19 cellular contexts compared by ENCODE assay signal in genomic region chr9:134352247-134352933, GRCh38. TPM values are rescaled to one million over a fixed set of nuclear protein-coding genes. Genes with fewer than 3 reads are reported as not detected.
A peak's percentile ranks its signal among the peaks of the same experiment; 100 is the strongest.
DNase-seq lines count a peak whose midpoint lies in the region; ATAC-seq and TF ChIP-seq lines count a peak whose summit lies in the region.
"Had no signal": no experiment of that assay in that cellular context is flagged by ENCODE, and none has a peak within 500 bp of the region (broad histone marks: within the 10 kb centered on the region; RNA-seq: fewer than 3 reads in every experiment).

No MANE protein-coding gene starts in this region.

- peak overlapping the region in 2 of 3 donors; percentile 35 to 40 for H3K4me3 ChIP-seq in skeletal muscle tissue (ENCODE audit: low read length in 3 of 3)
- H3K4me3 ChIP-seq in upper lobe of right lung: no peak overlapping the region
- H3K4me3 ChIP-seq: GM23248 had no signal

- intact Hi-C loops in Right ventricle myocardium superior (cut with DNase I) (no loop called here), left cardiac atrium (cut with DNase I) (no loop called here), upper lobe of right lung (cut with DNase I) (no loop called here)

- peaks cover 11% of the 10 kb centered on the region for H3K4me1 Mint-ChIP-seq in neural crest cell

- CTCF ChIA-PET in RWPE1 (lab: Yijun Ruan, JAX): interaction anchor here (0.5 to 0.7 kb wide), 4 partner anchors 9 to 1537 kb away, joined by 3 read pairs; no protein-coding TSS in a partner anchor

- POLR2A ChIA-PET in RWPE1 (lab: Yijun Ruan, JAX; ENCODE audit: low non-redundant PET): no interaction called here

- TF ChIP-seq CTCF in RWPE1 (conservative IDR thresholded peaks at IDR 0.05; ENCODE audit: low read depth) (no peak), neural crest cell (conservative IDR thresholded peaks at IDR 0.05) (no peak), upper lobe of right lung (IDR thresholded peaks at IDR 0.05) (no peak)

- H3K36me3 ChIP-seq in skeletal muscle tissue (ENCODE audit: control insufficient read depth in 3 of 3, insufficient read depth in 3 of 3, low read length in 3 of 3): no peaks in the 10 kb centered on the region
- H3K36me3 ChIP-seq in upper lobe of right lung: no peaks in the 10 kb centered on the region

- no peaks in the 10 kb centered on the region for H3K27me3 Mint-ChIP-seq in neural crest cell (ENCODE audit: low read depth)
- H3K27me3 Mint-ChIP-seq: B cell; CD4-positive, alpha-beta T cell had no signal

- H3K4me3 Mint-ChIP-seq in neural crest cell: no peak overlapping the region
- H3K4me3 Mint-ChIP-seq: B cell; CD4-positive, alpha-beta T cell had no signal

- H3K9me3 Mint-ChIP-seq in neural crest cell: no peaks in the 10 kb centered on the region
- H3K9me3 Mint-ChIP-seq: CD4-positive, alpha-beta T cell had no signal

- H3K4me1 ChIP-seq in skeletal muscle tissue (ENCODE audit: control insufficient read depth in 3 of 3, insufficient read depth in 3 of 3, low read length in 3 of 3): peaks cover 94 to 99% (median 96%) of the 10 kb centered on the region in 3 donors
- H3K4me1 ChIP-seq in upper lobe of right lung: peaks cover 59% of the 10 kb centered on the region

- peak overlapping the region; percentile 71 for H3K27ac Mint-ChIP-seq in neural crest cell (ENCODE audit: unreplicated experiment)
- H3K27ac Mint-ChIP-seq: B cell; CD4-positive, alpha-beta T cell had no signal

- DNase-seq in Right ventricle myocardium superior (no peak), left cardiac atrium (no peak), RWPE1 (ENCODE audit: low spot score) (no peak), neural crest cell (ENCODE audit: low read depth, low spot score) (no peak), SKM-1 (lab: John Stamatoyannopoulos, UW; ENCODE audit: unreplicated experiment) (no peak), upper lobe of right lung (no peak)
- DNase-seq in activated naive CD4-positive, alpha-beta T cell treated with Interleukin-2 at 50 U/mL for 16 hours: no peak
- DNase-seq: Calu3; CD4-positive, alpha-beta T cell; GF-D8; GM23248; KBM-7; NCI-H1105 treated with DMSO at 0.1 percent for 48 hours; NCI-H1694; NCI-H2081 treated with DMSO at 0.1 percent for 48 hours; NCI-H510A; NCI-H82 had no signal

- ATAC-seq in Right ventricle myocardium superior (ENCODE audit: poor library complexity): peak; percentile 7
- no peak for ATAC-seq in left cardiac atrium
- no peak for ATAC-seq in upper lobe of right lung

- no peaks in the 10 kb centered on the region for H3K27me3 ChIP-seq in skeletal muscle tissue (ENCODE audit: control insufficient read depth in 3 of 3, insufficient read depth in 3 of 3, low read length in 3 of 3)
- no peaks in the 10 kb centered on the region for H3K27me3 ChIP-seq in upper lobe of right lung

- no peaks in the 10 kb centered on the region for H3K9me3 ChIP-seq in skeletal muscle tissue (ENCODE audit: control insufficient read depth in 3 of 3, low read length in 3 of 3)
- H3K9me3 ChIP-seq in upper lobe of right lung: no peaks in the 10 kb centered on the region

- H3K36me3 Mint-ChIP-seq in neural crest cell (ENCODE audit: low read depth): no peaks in the 10 kb centered on the region

- H3K9ac ChIP-seq in skeletal muscle tissue (ENCODE audit: low read depth in 1 of 3, low read length in 3 of 3): peak overlapping the region; percentile 45 to 74 (median 66)
- H3K9ac ChIP-seq: GM23248 had no signal

- H3K27ac ChIP-seq in RWPE1 (peak overlapping the region; percentile 100), skeletal muscle tissue (ENCODE audit: low read depth, low read length) (peak overlapping the region; percentile 72), upper lobe of right lung (no peak overlapping the region)
- H3K27ac ChIP-seq: GM23248 had no signal

RNA-seq across cellular contexts. Expression of gene RXRA, which starts 26.1 kb away (rescaled TPM):
- total RNA-seq in Right ventricle myocardium superior: 89.0 TPM
- 10 to 100 TPM; 41.6 to 67.7 TPM for total RNA-seq in left cardiac atrium
- 40.0 and 41.2 TPM in 2 replicates for total RNA-seq in neural crest cell
- 11.5 TPM for total RNA-seq in skeletal muscle tissue
- 80.6 TPM for total RNA-seq in upper lobe of right lung
